8 cellular contexts compared by ENCODE assay signal in the genomic region with DNA sequence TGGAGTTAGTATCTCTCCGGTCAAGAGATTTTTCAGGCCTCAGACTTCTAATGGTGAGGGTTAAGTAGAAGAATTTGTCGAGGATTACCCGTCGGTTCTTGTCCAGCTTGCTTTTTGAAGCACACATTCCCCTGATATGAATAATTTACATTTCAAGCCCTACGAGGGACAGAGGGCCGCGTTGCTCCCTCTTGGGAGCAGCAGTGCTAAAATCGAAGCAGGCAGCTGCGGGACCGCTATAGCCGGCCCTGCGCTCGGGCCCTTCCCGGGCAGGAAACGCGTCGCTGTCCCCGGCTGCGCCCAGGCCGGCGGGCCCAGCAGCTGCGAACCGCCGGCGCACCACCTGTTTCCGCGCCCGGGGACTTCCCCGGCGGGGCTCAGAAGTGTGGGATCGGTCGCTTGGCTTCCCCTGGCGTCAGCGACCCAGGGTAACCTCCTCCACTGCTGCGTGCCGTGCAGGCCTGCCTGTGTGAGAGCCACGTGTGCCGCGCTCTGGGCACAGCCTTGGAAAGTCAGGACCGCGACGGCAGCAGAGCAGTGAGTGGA. TPM values are rescaled to one million over a fixed set of nuclear protein-coding genes. Genes with fewer than 3 reads are reported as not detected.
DNase-seq lines count a peak whose midpoint lies in the region; ATAC-seq, FAIRE-seq and TF ChIP-seq lines count a peak whose summit lies in the region.
"Not testable (repeated sequence)": the region's sequence is repeated elsewhere in the genome, so short reads cannot be mapped to it uniquely, and the experiment has no call there.

No MANE protein-coding gene starts in this region.

- POLR2A ChIA-PET in Panc1 (lab: Charles Lee); H1 (lab: Charles Lee; ENCODE audit: partially characterized antibody): not testable (repeated sequence)

- in situ Hi-C loops in Panc1 (cut with HindIII; ENCODE audit: low pct_unique_long_range_greater_than_20kb, low sequenced_read_pairs) = not testable (repeated sequence)

- H2AK5ac ChIP-seq in H1 (ENCODE audit: low read depth, low read length) = not testable (repeated sequence)

- H3K14ac ChIP-seq in H1 (ENCODE audit: insufficient read length) = not testable (repeated sequence)

- CTCF ChIA-PET in Panc1 (lab: Charles Lee) = not testable (repeated sequence)
- CTCF ChIA-PET in H1 (lab: Charles Lee; ENCODE audit: partially characterized antibody) = interaction anchor here (0.7 to 9.2 kb wide), 6 partner anchors 57 to 1316 kb away, joined by 3 to 98 read pairs (median 4); no protein-coding TSS in a partner anchor

- TF ChIP-seq POLR2A in H1 (IDR thresholded peaks at IDR 0.05; ENCODE audit: control extremely low read depth in 1 of 2, low read depth in 2 of 2, low read length in 2 of 2) = not testable (repeated sequence)

- not testable (repeated sequence) for H3K23ac ChIP-seq in H1 (ENCODE audit: insufficient read length)

- BruUV-seq in Panc1 (replicated peaks; lab: Mats Ljungman, UMichigan) = not testable (repeated sequence)

- H3K9ac ChIP-seq in H1 (replicated peaks in 1 of 4; ENCODE audit: extremely low read depth in 1 of 4, low read depth in 3 of 4, low read length in 3 of 4) = not testable (repeated sequence)
- H3K9ac ChIP-seq in mucosa of stomach (ENCODE audit: low read length) = peak overlapping the region; percentile 55

- not testable (repeated sequence) for FAIRE-seq in H1 (lab: Jason Lieb, UNC)

- TF ChIP-seq RAD21 in H1 (IDR thresholded peaks at IDR 0.05 in 1 of 2, conservative IDR thresholded peaks at IDR 0.05 in 1 of 2; ENCODE audit: low read depth in 2 of 2, low read length in 2 of 2) = not testable (repeated sequence)

- H4K5ac ChIP-seq in H1 (ENCODE audit: insufficient read length, low read depth, low read length) = not testable (repeated sequence)

- peak overlapping the region; percentile 74 for H3K27ac ChIP-seq in Panc1 (ENCODE audit: low read length)
- not testable (repeated sequence) for H3K27ac ChIP-seq in H1 (ENCODE audit: low read depth, low read length)

- peak overlapping the region; percentile 9 to 26; a peak in 3 of 4 replicates for H3K4me3 ChIP-seq in Panc1 (ENCODE audit: low read depth in 2 of 2, low read length in 2 of 2)
- peak overlapping the region; percentile 8 to 50 (median 10); a peak in 4 of 8 replicates for H3K4me3 ChIP-seq in H1 (ENCODE audit: extremely low read depth in 1 of 4, insufficient read depth in 2 of 4, low read depth in 3 of 4, low read length in 4 of 4)
- not testable (repeated sequence) for H3K4me3 ChIP-seq in mucosa of stomach (ENCODE audit: low read length)

- H3K9me3 ChIP-seq in Panc1 (ENCODE audit: control insufficient read depth, insufficient read depth, low read depth, low read length); H1 (ENCODE audit: insufficient read depth in 2 of 2, low read depth in 1 of 2, low read length in 1 of 2); mucosa of stomach (ENCODE audit: control insufficient read depth, low read length): not testable (repeated sequence)

- TF ChIP-seq CTCF in Panc1 (IDR thresholded peaks at IDR 0.05); H1 (IDR thresholded peaks at IDR 0.05; ENCODE audit: control extremely low read depth in 1 of 3, insufficient read depth in 1 of 3, low read depth in 1 of 3, low read length in 3 of 3): not testable (repeated sequence)

- H4K20me1 ChIP-seq in H1 (replicated peaks in 1 of 2; ENCODE audit: control insufficient read depth in 1 of 2, insufficient read depth in 2 of 2, low read length in 2 of 2) = not testable (repeated sequence)

- H3K36me3 ChIP-seq in Panc1 (ENCODE audit: control insufficient read depth, insufficient read depth, low read length); mucosa of stomach (ENCODE audit: control insufficient read depth, insufficient read depth, low read length): not testable (repeated sequence)
- peaks cover 0 to 21% (median 1%) of the 10 kb centered on the region in 4 experiments; a peak in 3 of 8 replicates for H3K36me3 ChIP-seq in H1 (ENCODE audit: control insufficient read depth in 2 of 4, insufficient read depth in 4 of 4, low read length in 3 of 4)

- not testable (repeated sequence) for H3K18ac ChIP-seq in H1 (ENCODE audit: extremely low read depth, low read length)

- H3K4ac ChIP-seq in H1 (replicated peaks; ENCODE audit: insufficient read length, low read depth, low read length) = not testable (repeated sequence)

- not testable (repeated sequence) for H4K91ac ChIP-seq in H1 (replicated peaks; ENCODE audit: insufficient read length, low read length)

- not testable (repeated sequence) for TF ChIP-seq EP300 in H1 (IDR thresholded peaks at IDR 0.05; ENCODE audit: borderline replicate concordance in 1 of 2, low read depth in 2 of 2, low read length in 2 of 2)

- 11% methylated on average over 29 of the region's 42 CpGs; no CpG with 5 or more reads in 1 of the 2 experiments for WGBS in H1 (ENCODE audit: extremely low coverage in 1 of 2, insufficient coverage in 1 of 2, insufficient read length in 1 of 2, insufficient replicate concordance in 2 of 2, low coverage in 1 of 2, low lambda C conversion rate in 2 of 2, missing lambda C conversion rate in 1 of 2), 2 experiments

- H3K27me3 ChIP-seq in Panc1 (ENCODE audit: control insufficient read depth, insufficient read depth, low read length); H1 (replicated peaks in 1 of 4; ENCODE audit: control insufficient read depth in 3 of 4, extremely low read depth in 1 of 4, insufficient read depth in 3 of 4, low read length in 3 of 4); mucosa of stomach (ENCODE audit: control insufficient read depth, insufficient read depth, low read length): not testable (repeated sequence)

- H3K4me1 ChIP-seq in Panc1 (ENCODE audit: control insufficient read depth, insufficient read depth, low read length); H1 (replicated peaks in 1 of 4; ENCODE audit: control insufficient read depth in 3 of 4, insufficient read depth in 4 of 4, low read length in 3 of 4); mucosa of stomach (ENCODE audit: control insufficient read depth, insufficient read depth, low read length): not testable (repeated sequence)

- H2BK12ac ChIP-seq in H1 (ENCODE audit: low read depth, low read length) = not testable (repeated sequence)

- not testable (repeated sequence) for H2BK120ac ChIP-seq in H1 (replicated peaks; ENCODE audit: low read depth, low read length)

- H2BK15ac ChIP-seq in H1 (ENCODE audit: low read length) = not testable (repeated sequence)

- intact Hi-C loops in Panc1 (cut with micrococcal nuclease; ENCODE audit: unreplicated experiment) = not testable (repeated sequence)

- H3K79me2 ChIP-seq in H1 (ENCODE audit: control insufficient read depth in 1 of 2, insufficient read depth in 2 of 2, low read length in 2 of 2) = not testable (repeated sequence)

- peak overlapping the region; percentile 90 for H2AFZ ChIP-seq in H1 (ENCODE audit: low read length)

- not testable (repeated sequence) for H3K56ac ChIP-seq in H1 (replicated peaks; ENCODE audit: insufficient read length, low read depth, low read length)

- not testable (repeated sequence) for H2BK5ac ChIP-seq in H1 (ENCODE audit: low read depth, low read length)

- H3K23me2 ChIP-seq in H1 (ENCODE audit: low read depth, low read length) = not testable (repeated sequence)

- not testable (repeated sequence) for H4K8ac ChIP-seq in H1 (ENCODE audit: extremely low read depth, insufficient read depth, low read length)

- H3K79me1 ChIP-seq in H1 (ENCODE audit: low read depth, low read length) = not testable (repeated sequence)

- peak overlapping the region; percentile 57 to 60; a peak in 3 of 4 replicates for H3K4me2 ChIP-seq in H1 (ENCODE audit: insufficient read depth in 1 of 2, low read depth in 2 of 2, low read length in 2 of 2)

- peak; percentile 66 for DNase-seq in D341Med (ENCODE audit: low spot score)
- DNase-seq in Panc1 (ENCODE audit: low read depth, low spot score); H1 (ENCODE audit: low read depth in 1 of 2, low spot score in 2 of 2): not testable (repeated sequence)
- peak; percentile 56 for DNase-seq in activated T-cell treated with anti-CD3 and anti-CD28 coated beads for 4 hours
- DNase-seq in stimulated activated CD8-positive, alpha-beta memory T cell treated with anti-CD3 and anti-CD28 coated beads, Interleukin-2, amount 100 ng/mL, for 1 hour (ENCODE audit: low read depth in 2 of 2) = peak; percentile 39 to 54

- ATAC-seq in GM19467 (IDR thresholded peaks at IDR 0.05; ENCODE audit: unreplicated experiment) (peak; percentile 93), HG03196 (IDR thresholded peaks at IDR 0.05; ENCODE audit: unreplicated experiment) (peak; percentile 82), Panc1 (peak; percentile 94)

- H2BK20ac ChIP-seq in H1 (ENCODE audit: low read length) = not testable (repeated sequence)

RNA-seq across cellular contexts. Expression of gene AMZ2, which starts 11.1 kb away (rescaled TPM):
- total RNA-seq in Panc1 (2021; ENCODE audit: unreplicated experiment) = 59.6 TPM
- 40.2 TPM for polyA plus RNA-seq in Panc1 (2012; ENCODE audit: insufficient read length)
- total RNA-seq in H1 (2021; fragmentation: NEBNext Ultra II Directional; extraction: Animal tissue kit (Norgen Biotek cat#: 25700)) = 66.4 and 71.0 TPM in 2 replicates
- 37.7 and 49.5 TPM in 2 replicates for polyA plus RNA-seq in H1 (2011; rRNA removed)
- polyA plus RNA-seq in H1 (2011; cell fraction: cytosol; rRNA removed) = 51.8 TPM
- 33.2 TPM for polyA plus RNA-seq in H1 (2011; cell fraction: nucleus; rRNA removed)
- polyA plus RNA-seq in H1 (2012, experiment 1 of 2) = 41.9 to 66.4 TPM (median 42.7 TPM) in 4 replicates
- polyA plus RNA-seq in H1 (2012, experiment 2 of 2) = 27.4 TPM
- polyA plus RNA-seq in H1 (2013, experiment 1 of 2) = 104 TPM
- polyA plus RNA-seq in H1 (2013, experiment 2 of 2) = 114 TPM
- polyA minus RNA-seq in H1 (2011; rRNA and poly(A)+ RNA removed) = 21.5 and 37.8 TPM in 2 replicates
- polyA minus RNA-seq in H1 (2011; cell fraction: cytosol; rRNA and poly(A)+ RNA removed) = 12.8 TPM
- polyA minus RNA-seq in H1 (2011; cell fraction: nucleus; rRNA and poly(A)+ RNA removed) = 31.9 TPM

RNA-seq across cellular contexts. Expression of gene SLC16A6, which starts 32.0 kb away (rescaled TPM):
- total RNA-seq in Panc1 (2021; ENCODE audit: unreplicated experiment) = 0.26 TPM
- not detected for polyA plus RNA-seq in Panc1 (2012; ENCODE audit: insufficient read length)
- total RNA-seq in H1 (2021; fragmentation: NEBNext Ultra II Directional; extraction: Animal tissue kit (Norgen Biotek cat#: 25700)) = 0.08 and 0.22 TPM in 2 replicates
- polyA plus RNA-seq in H1 (2011; rRNA removed) = 0.13 and 0.17 TPM in 2 replicates
- 0.28 TPM for polyA plus RNA-seq in H1 (2011; cell fraction: cytosol; rRNA removed)
- polyA plus RNA-seq in H1 (2011; cell fraction: nucleus; rRNA removed) = 0.11 TPM
- polyA plus RNA-seq in H1 (2012, experiment 1 of 2) = 0.08 to 0.09 TPM in 2 of 4 replicates, not detected in the others
- polyA plus RNA-seq in H1 (2012, experiment 2 of 2) = 0.10 TPM
- polyA plus RNA-seq in H1 (2013, experiment 1 of 2) = 0.04 TPM
- 0.04 TPM for polyA plus RNA-seq in H1 (2013, experiment 2 of 2)
- 0.54 TPM in 1 of 2 replicates, not detected in the other for polyA minus RNA-seq in H1 (2011; rRNA and poly(A)+ RNA removed)
- not detected for polyA minus RNA-seq in H1 (2011; cell fraction: cytosol; rRNA and poly(A)+ RNA removed)
- polyA minus RNA-seq in H1 (2011; cell fraction: nucleus; rRNA and poly(A)+ RNA removed) = 0.50 TPM

RNA-seq across cellular contexts. Expression of gene ARSG, which starts 32.3 kb away (rescaled TPM):
- total RNA-seq in Panc1 (2021; ENCODE audit: unreplicated experiment) = 2.3 TPM
- 1.4 TPM for polyA plus RNA-seq in Panc1 (2012; ENCODE audit: insufficient read length)
- 3.6 and 4.0 TPM in 2 replicates for total RNA-seq in H1 (2021; fragmentation: NEBNext Ultra II Directional; extraction: Animal tissue kit (Norgen Biotek cat#: 25700))
- polyA plus RNA-seq in H1 (2011; rRNA removed) = 3.3 and 4.3 TPM in 2 replicates
- polyA plus RNA-seq in H1 (2011; cell fraction: cytosol; rRNA removed) = 3.4 TPM
- 5.4 TPM for polyA plus RNA-seq in H1 (2011; cell fraction: nucleus; rRNA removed)
- 1.5 to 2.9 TPM (median 2.5 TPM) in 4 replicates for polyA plus RNA-seq in H1 (2012, experiment 1 of 2)
- 1.3 TPM for polyA plus RNA-seq in H1 (2012, experiment 2 of 2)
- polyA plus RNA-seq in H1 (2013, experiment 1 of 2) = 1.3 TPM
- 2.0 TPM for polyA plus RNA-seq in H1 (2013, experiment 2 of 2)
- polyA minus RNA-seq in H1 (2011; rRNA and poly(A)+ RNA removed) = 13.2 and 16.1 TPM in 2 replicates
- polyA minus RNA-seq in H1 (2011; cell fraction: cytosol; rRNA and poly(A)+ RNA removed) = 3.5 TPM
- polyA minus RNA-seq in H1 (2011; cell fraction: nucleus; rRNA and poly(A)+ RNA removed) = 13.3 TPM
